ENCODE assay signal across 8 cellular contexts in genomic region chr7:149475121-149476045, GRCh38.
"Had no signal": no experiment of that assay in that cellular context is flagged by ENCODE, and none has a peak within 500 bp of the region (broad histone marks: within the 10 kb centered on the region; RNA-seq: fewer than 3 reads in every experiment).

No MANE protein-coding gene starts in this region.

- H3K9me3 ChIP-seq: esophagus squamous epithelium, prostate gland, vagina had no signal

- H3K27me3 Mint-ChIP-seq: activated naive CD4-positive, alpha-beta T cell treated with anti-CD3 and anti-CD28 coated beads, Interleukin-2, amount 50 U/mL, for 24 hours had no signal

- H3K27ac Mint-ChIP-seq: activated naive CD4-positive, alpha-beta T cell treated with anti-CD3 and anti-CD28 coated beads, Interleukin-2, amount 50 U/mL, for 24 hours had no signal

- H3K4me3 Mint-ChIP-seq: activated naive CD4-positive, alpha-beta T cell treated with anti-CD3 and anti-CD28 coated beads, Interleukin-2, amount 50 U/mL, for 24 hours had no signal

- DNase-seq: activated gamma-delta T cell; effector CD4-positive, alpha-beta T cell; esophagus squamous epithelium; SW 1271 had no signal

- H3K27ac ChIP-seq: esophagus squamous epithelium, prostate gland, skin epidermis, vagina had no signal
